Comparison of ENCODE assay signal across 18 cellular contexts in genomic region chr2:112597537-112598322, GRCh38. TPM values are rescaled to one million over a fixed set of nuclear protein-coding genes. Genes with fewer than 3 reads are reported as not detected.
DNase-seq lines count a peak whose midpoint lies in the region; ATAC-seq, FAIRE-seq and TF ChIP-seq lines count a peak whose summit lies in the region.
"Had no signal": no experiment of that assay in that cellular context is flagged by ENCODE, and none has a peak within 500 bp of the region (broad histone marks: within the 10 kb centered on the region; RNA-seq: fewer than 3 reads in every experiment).

No MANE protein-coding gene starts in this region.

- H3K23ac ChIP-seq in trophoblast cell (ENCODE audit: low read length), result no peak overlapping the region

- peaks cover 6% of the 10 kb centered on the region for H3K4me1 Mint-ChIP-seq in astrocyte (ENCODE audit: low read depth, unreplicated experiment)
- H3K4me1 Mint-ChIP-seq in activated T-cell treated with anti-CD3 and anti-CD28 coated beads, Interleukin-2, amount 50 U/mL, for 72 hours (ENCODE audit: low read depth), result peaks cover 7% of the 10 kb centered on the region

- no peak overlapping the region for H2BK5ac ChIP-seq in trophoblast cell (ENCODE audit: low read depth, low read length, poor library complexity)

- no peak overlapping the region for H3K4me3 Mint-ChIP-seq in astrocyte (ENCODE audit: unreplicated experiment)
- no peak overlapping the region for H3K4me3 Mint-ChIP-seq in activated T-cell treated with anti-CD3 and anti-CD28 coated beads, Interleukin-2, amount 50 U/mL, for 72 hours
- H3K4me3 Mint-ChIP-seq: B cell; CD4-positive, alpha-beta T cell had no signal

- no peak for FAIRE-seq in astrocyte (lab: Jason Lieb, UNC)
- FAIRE-seq: A204.1, G401.6, GM12891, GM19239, H1 had no signal

- no peak overlapping the region for H3K14ac ChIP-seq in trophoblast cell (ENCODE audit: low read length)

- H4K91ac ChIP-seq in trophoblast cell (ENCODE audit: low read depth, low read length), result no peak overlapping the region

- no peaks in the 10 kb centered on the region for H3K9me3 Mint-ChIP-seq in astrocyte (ENCODE audit: unreplicated experiment)
- H3K9me3 Mint-ChIP-seq in activated T-cell treated with anti-CD3 and anti-CD28 coated beads, Interleukin-2, amount 50 U/mL, for 72 hours, result no peaks in the 10 kb centered on the region
- H3K9me3 Mint-ChIP-seq: CD4-positive, alpha-beta T cell had no signal

- H3K4me1 ChIP-seq in right atrium auricular region (peaks cover 0 to 5% of the 10 kb centered on the region in 2 donors), astrocyte (ENCODE audit: insufficient read depth, low read length) (peaks cover 5% of the 10 kb centered on the region), trophoblast cell (ENCODE audit: control insufficient read depth in 1 of 2, insufficient read depth in 2 of 2, low read length in 2 of 2) (no peaks in the 10 kb centered on the region)

- TF ChIP-seq CTCF in right atrium auricular region (IDR thresholded peaks at IDR 0.05) (no peak), astrocyte (IDR thresholded peaks at IDR 0.05; ENCODE audit: insufficient read depth, low read depth, low read length) (no peak)

- H4K20me1 ChIP-seq in astrocyte (ENCODE audit: insufficient read depth, low read length), result no peaks in the 10 kb centered on the region

- H3K27ac ChIP-seq in right atrium auricular region (no peak overlapping the region), astrocyte (ENCODE audit: low read depth, low read length) (no peak overlapping the region), trophoblast cell (ENCODE audit: low read depth, low read length) (no peak overlapping the region)

- intact Hi-C loops in left ventricle myocardium superior (cut with micrococcal nuclease), result no loop called here

- ATAC-seq in left ventricle myocardium superior, result no peak
- ATAC-seq in activated T-cell treated with anti-CD3 and anti-CD28 coated beads, Interleukin-2, amount 50 U/mL, for 72 hours (replicated peaks in 1 of 2), result no peak

- no peak overlapping the region for H2AK5ac ChIP-seq in trophoblast cell (ENCODE audit: low read length)

- H3K4ac ChIP-seq in trophoblast cell (ENCODE audit: low read depth, low read length), result no peak overlapping the region

- peak overlapping the region; percentile 50 for H3K27ac Mint-ChIP-seq in astrocyte (ENCODE audit: unreplicated experiment)
- H3K27ac Mint-ChIP-seq in activated T-cell treated with anti-CD3 and anti-CD28 coated beads, Interleukin-2, amount 50 U/mL, for 72 hours, result no peak overlapping the region
- H3K27ac Mint-ChIP-seq: B cell; CD4-positive, alpha-beta T cell had no signal

- no peaks in the 10 kb centered on the region for H3K9me3 ChIP-seq in right atrium auricular region
- H3K9me3 ChIP-seq in astrocyte (ENCODE audit: insufficient read depth, low read depth, low read length), result no peaks in the 10 kb centered on the region
- no peaks in the 10 kb centered on the region for H3K9me3 ChIP-seq in trophoblast cell (ENCODE audit: insufficient read depth, low read depth, low read length)

- H4K8ac ChIP-seq in trophoblast cell (ENCODE audit: low read depth, low read length), result no peak overlapping the region

- H3K4me3 ChIP-seq in right atrium auricular region, result no peak overlapping the region
- no peak overlapping the region for H3K4me3 ChIP-seq in astrocyte (ENCODE audit: insufficient read depth, low read depth, low read length)
- H3K4me3 ChIP-seq in trophoblast cell (ENCODE audit: low read depth, low read length), result no peak overlapping the region

- no peaks in the 10 kb centered on the region for H3K36me3 ChIP-seq in right atrium auricular region
- H3K36me3 ChIP-seq in astrocyte (ENCODE audit: insufficient read depth, low read length), result no peaks in the 10 kb centered on the region
- H3K36me3 ChIP-seq in trophoblast cell (ENCODE audit: control insufficient read depth in 1 of 2, insufficient read depth in 2 of 2, low read length in 2 of 2), result no peaks in the 10 kb centered on the region

- no peaks in the 10 kb centered on the region for H3K79me1 ChIP-seq in trophoblast cell (ENCODE audit: low read length)

- peak; percentile 23 for DNase-seq in right atrium auricular region (ENCODE audit: low spot score)
- no peak for DNase-seq in left ventricle myocardium superior
- DNase-seq in astrocyte (ENCODE audit: low read depth), result no peak
- DNase-seq in trophoblast cell, result peak; percentile 74 to 77
- no peak for DNase-seq in SKM-1 treated with dmso at 0.1 percent for 144 hours (lab: John Stamatoyannopoulos, UW; ENCODE audit: unreplicated experiment)
- DNase-seq in activated T-cell treated with anti-CD3 and anti-CD28 coated beads, Interleukin-2, amount 50 U/mL, for 72 hours, result no peak
- DNase-seq in globus pallidus (ENCODE audit: low spot score), result no peak
- DNase-seq: C1 segment of cervical spinal cord; CD4-positive, alpha-beta T cell; DMS79; EL; HCEC 1CT had no signal

- H3K4me2 ChIP-seq in astrocyte (ENCODE audit: low read length) (no peak overlapping the region), trophoblast cell (ENCODE audit: low read length) (no peak overlapping the region)

- WGBS in trophoblast cell (ENCODE audit: extremely low coverage, insufficient coverage, insufficient read length), result no CpG with 5 or more reads among the region's 10 CpGs

- H3K9ac ChIP-seq in astrocyte (ENCODE audit: low read length) (no peak overlapping the region), trophoblast cell (ENCODE audit: low read length) (no peak overlapping the region)

- no peak overlapping the region for H3K18ac ChIP-seq in trophoblast cell (ENCODE audit: low read length)

- H2BK12ac ChIP-seq in trophoblast cell (ENCODE audit: low read length), result no peak overlapping the region

- H4K12ac ChIP-seq in trophoblast cell (ENCODE audit: low read depth, low read length), result no peak overlapping the region

- H3K79me2 ChIP-seq in astrocyte (ENCODE audit: insufficient read depth, low read length), result no peaks in the 10 kb centered on the region
- no peaks in the 10 kb centered on the region for H3K79me2 ChIP-seq in trophoblast cell (ENCODE audit: control insufficient read depth, insufficient read depth, low read length, poor library complexity)

- H3K27me3 Mint-ChIP-seq in astrocyte (ENCODE audit: low read depth, unreplicated experiment), result peaks cover 3% of the 10 kb centered on the region
- no peaks in the 10 kb centered on the region for H3K27me3 Mint-ChIP-seq in activated T-cell treated with anti-CD3 and anti-CD28 coated beads, Interleukin-2, amount 50 U/mL, for 72 hours (ENCODE audit: low read depth)
- H3K27me3 Mint-ChIP-seq: B cell; CD4-positive, alpha-beta T cell had no signal

- H3K27me3 ChIP-seq in right atrium auricular region (no peaks in the 10 kb centered on the region), astrocyte (ENCODE audit: insufficient read depth, low read length) (no peaks in the 10 kb centered on the region), trophoblast cell (ENCODE audit: insufficient read depth, low read length) (no peaks in the 10 kb centered on the region)

- H3K36me3 Mint-ChIP-seq in astrocyte (ENCODE audit: low read depth, unreplicated experiment), result peaks cover 2% of the 10 kb centered on the region
- peaks cover 0 to 2% of the 10 kb centered on the region in 2 donors for H3K36me3 Mint-ChIP-seq in activated T-cell treated with anti-CD3 and anti-CD28 coated beads, Interleukin-2, amount 50 U/mL, for 72 hours (ENCODE audit: insufficient read depth in 2 of 2)

- H2AFZ ChIP-seq in astrocyte (ENCODE audit: low read depth, low read length) (no peak overlapping the region), trophoblast cell (ENCODE audit: insufficient read depth, low read length, poor library complexity) (no peak overlapping the region)

- H2BK120ac ChIP-seq in trophoblast cell (ENCODE audit: insufficient read depth, low read length, poor library complexity), result no peak overlapping the region

RNA-seq across cellular contexts. Expression of gene CHCHD5, which starts 13.3 kb away (rescaled TPM):
- total RNA-seq in right atrium auricular region (10 to 100 TPM; 27.4 to 29.4 TPM), left ventricle myocardium superior (24.8 TPM), astrocyte (17.9 and 25.3 TPM in 2 replicates)
- 17.5 and 20.8 TPM in 2 replicates for polyA plus RNA-seq in trophoblast cell (2013)
- 10 to 100 TPM; 30.4 to 41.8 TPM for total RNA-seq in activated T-cell treated with anti-CD3 and anti-CD28 coated beads, Interleukin-2, amount 50 U/mL, for 72 hours

RNA-seq across cellular contexts. Expression of gene SLC20A1, which starts 48.0 kb away (rescaled TPM):
- 10 to 100 TPM; 16.8 to 19.7 TPM for total RNA-seq in right atrium auricular region
- 10.8 TPM for total RNA-seq in left ventricle myocardium superior
- total RNA-seq in astrocyte, result 96.7 and 122 TPM in 2 replicates
- 25.1 and 26.0 TPM in 2 replicates for polyA plus RNA-seq in trophoblast cell (2013)
- 10 to 100 TPM; 54.3 to 66.1 TPM for total RNA-seq in activated T-cell treated with anti-CD3 and anti-CD28 coated beads, Interleukin-2, amount 50 U/mL, for 72 hours

RNA-seq across cellular contexts. Expression of gene POLR1B, which starts 55.5 kb away (rescaled TPM):
- total RNA-seq in right atrium auricular region (1 to 10 TPM; 5.7 to 6.8 TPM), left ventricle myocardium superior (12.2 TPM), astrocyte (21.0 and 26.8 TPM in 2 replicates)
- polyA plus RNA-seq in trophoblast cell (2013), result 5.2 and 5.4 TPM in 2 replicates
- total RNA-seq in activated T-cell treated with anti-CD3 and anti-CD28 coated beads, Interleukin-2, amount 50 U/mL, for 72 hours, result 10 to 100 TPM; 39.3 to 45.3 TPM

Comparison
In these comparisons a context has a peak if more than half of its experiments do, and no peak if none do; other contexts are left out.
1. DNase-seq: peak in right atrium auricular region (single experiment) and trophoblast cell (2 of 2); none in left ventricle myocardium superior (single experiment), astrocyte (single experiment), SKM-1 treated with dmso at 0.1 percent for 144 hours (single experiment), activated T-cell treated with anti-CD3 and anti-CD28 coated beads, Interleukin-2, amount 50 U/mL, for 72 hours (0 of 2) and globus pallidus (single experiment).